8 cellular contexts compared by ENCODE assay signal in genomic region chr14:25833341-25834121, GRCh38.
DNase-seq lines count a peak whose midpoint lies in the region; ATAC-seq and TF ChIP-seq lines count a peak whose summit lies in the region.

No MANE protein-coding gene starts in this region.

- H3K27ac ChIP-seq in C4-2B (no peak overlapping the region), transverse colon (no peak overlapping the region)
- no peak overlapping the region for H3K27ac ChIP-seq in naive thymus-derived CD4-positive, alpha-beta T cell (ENCODE audit: low read depth, low read length)

- DNase-seq in LNCaP clone FGC (ENCODE audit: low read depth) (peak; percentile 49), SK-MEL-5 (ENCODE audit: low read depth, low spot score) (peak; percentile 75), hippocampal formation (lab: John Stamatoyannopoulos, UW) (peak; percentile 39 to 61), transverse colon (peak; percentile 11)
- no peak for DNase-seq in activated naive CD4-positive, alpha-beta T cell treated with anti-CD3 and anti-CD28 coated beads, Interleukin-2, amount 10 ng/mL, durations not matched to agents 7 days and 5 days
- no peak for DNase-seq in naive thymus-derived CD4-positive, alpha-beta T cell

- intact Hi-C loops in transverse colon (cut with DNase I; ENCODE audit: low total_unique reads): no loop called here
- intact Hi-C loops in naive thymus-derived CD4-positive, alpha-beta T cell (cut with micrococcal nuclease): no loop called here

- no peak overlapping the region for H3K4me3 ChIP-seq in LNCaP clone FGC (ENCODE audit: low read depth, low read length)
- no peak overlapping the region for H3K4me3 ChIP-seq in transverse colon
- no peak overlapping the region for H3K4me3 ChIP-seq in naive thymus-derived CD4-positive, alpha-beta T cell (ENCODE audit: low read length)

- ATAC-seq in naive thymus-derived CD4-positive, alpha-beta T cell: no peak
- no peak for ATAC-seq in HG02981 (IDR thresholded peaks at IDR 0.05; ENCODE audit: unreplicated experiment)

- TF ChIP-seq CTCF in C4-2B (conservative IDR thresholded peaks at IDR 0.05): peak; percentile 81
- TF ChIP-seq CTCF in LNCaP clone FGC (IDR thresholded peaks at IDR 0.05; ENCODE audit: control insufficient read depth, extremely low read depth, insufficient read depth): peak; percentile 80
- peak; percentile 19 to 46 (median 36) for TF ChIP-seq CTCF in transverse colon (IDR thresholded peaks at IDR 0.05)

- H3K36me3 Mint-ChIP-seq in activated naive CD4-positive, alpha-beta T cell treated with anti-CD3 and anti-CD28 coated beads, Interleukin-2, amount 10 ng/mL, durations not matched to agents 7 days and 5 days: no peaks in the 10 kb centered on the region
- H3K36me3 Mint-ChIP-seq in naive thymus-derived CD4-positive, alpha-beta T cell: no peaks in the 10 kb centered on the region

- in situ Hi-C loops in SK-MEL-5 (cut with HindIII; ENCODE audit: low pct_unique_long_range_greater_than_20kb, low sequenced_read_pairs) (no loop called here), transverse colon (cut with MboI; ENCODE audit: low pct_ligation_motif_present in 1 of 4, low pct_unique_long_range_greater_than_20kb in 1 of 4, low sequenced_read_pairs in 3 of 4) (no loop called here)

- no peaks in the 10 kb centered on the region for H3K27me3 Mint-ChIP-seq in activated naive CD4-positive, alpha-beta T cell treated with anti-CD3 and anti-CD28 coated beads, Interleukin-2, amount 10 ng/mL, durations not matched to agents 7 days and 5 days
- H3K27me3 Mint-ChIP-seq in naive thymus-derived CD4-positive, alpha-beta T cell: no peaks in the 10 kb centered on the region

- TF ChIP-seq POLR2A in transverse colon (IDR thresholded peaks at IDR 0.05): no peak

- no peaks in the 10 kb centered on the region for H3K36me3 ChIP-seq in transverse colon
- H3K36me3 ChIP-seq in naive thymus-derived CD4-positive, alpha-beta T cell (ENCODE audit: control insufficient read depth in 2 of 3, insufficient read depth in 3 of 3, low read length in 3 of 3): no peaks in the 10 kb centered on the region

- 59 to 62% methylated on average over 12 of the region's 12 CpGs for WGBS in transverse colon (ENCODE audit: low coverage in 1 of 2), 2 donors

- H3K4me1 Mint-ChIP-seq in activated naive CD4-positive, alpha-beta T cell treated with anti-CD3 and anti-CD28 coated beads, Interleukin-2, amount 10 ng/mL, durations not matched to agents 7 days and 5 days: no peaks in the 10 kb centered on the region
- no peaks in the 10 kb centered on the region for H3K4me1 Mint-ChIP-seq in naive thymus-derived CD4-positive, alpha-beta T cell

- POLR2A ChIA-PET in naive thymus-derived CD4-positive, alpha-beta T cell (lab: Charles Lee): no interaction called here

- H3K4me1 ChIP-seq in transverse colon: no peaks in the 10 kb centered on the region
- H3K4me1 ChIP-seq in naive thymus-derived CD4-positive, alpha-beta T cell (ENCODE audit: control insufficient read depth in 2 of 2, insufficient read depth in 2 of 2, low read length in 2 of 2): no peaks in the 10 kb centered on the region

- no peaks in the 10 kb centered on the region for H3K9me3 ChIP-seq in transverse colon
- H3K9me3 ChIP-seq in naive thymus-derived CD4-positive, alpha-beta T cell (ENCODE audit: control insufficient read depth in 2 of 3, low read length in 3 of 3): no peaks in the 10 kb centered on the region

- no peak overlapping the region for H3K27ac Mint-ChIP-seq in activated naive CD4-positive, alpha-beta T cell treated with anti-CD3 and anti-CD28 coated beads, Interleukin-2, amount 10 ng/mL, durations not matched to agents 7 days and 5 days
- H3K27ac Mint-ChIP-seq in naive thymus-derived CD4-positive, alpha-beta T cell: no peak overlapping the region

- H3K9me3 Mint-ChIP-seq in activated naive CD4-positive, alpha-beta T cell treated with anti-CD3 and anti-CD28 coated beads, Interleukin-2, amount 10 ng/mL, durations not matched to agents 7 days and 5 days: peaks cover 6% of the 10 kb centered on the region
- peaks cover 0 to 16% (median 3%) of the 10 kb centered on the region in 11 donors for H3K9me3 Mint-ChIP-seq in naive thymus-derived CD4-positive, alpha-beta T cell

- H3K4me3 Mint-ChIP-seq in activated naive CD4-positive, alpha-beta T cell treated with anti-CD3 and anti-CD28 coated beads, Interleukin-2, amount 10 ng/mL, durations not matched to agents 7 days and 5 days: no peak overlapping the region
- H3K4me3 Mint-ChIP-seq in naive thymus-derived CD4-positive, alpha-beta T cell: no peak overlapping the region

- no peaks in the 10 kb centered on the region for H3K27me3 ChIP-seq in transverse colon
- no peaks in the 10 kb centered on the region for H3K27me3 ChIP-seq in naive thymus-derived CD4-positive, alpha-beta T cell (ENCODE audit: control insufficient read depth in 2 of 2, insufficient read depth in 2 of 2, low read length in 2 of 2)

- CTCF ChIA-PET in activated naive CD4-positive, alpha-beta T cell treated with anti-CD3 and anti-CD28 coated beads, Interleukin-2, amount 10 ng/mL, durations not matched to agents 7 days and 5 days (lab: Charles Lee): no interaction called here
- CTCF ChIA-PET in naive thymus-derived CD4-positive, alpha-beta T cell (lab: Charles Lee): no interaction called here

- TF ChIP-seq EP300 in transverse colon (IDR thresholded peaks at IDR 0.05; ENCODE audit: low read depth): no peak

Comparison
In these comparisons a context has a peak if more than half of its experiments do, and no peak if none do; other contexts are left out.
1. DNase-seq: peak in LNCaP clone FGC (single experiment), SK-MEL-5 (single experiment), hippocampal formation (2 of 2) and transverse colon (single experiment); none in activated naive CD4-positive, alpha-beta T cell treated with anti-CD3 and anti-CD28 coated beads, Interleukin-2, amount 10 ng/mL, durations not matched to agents 7 days and 5 days (single experiment) and naive thymus-derived CD4-positive, alpha-beta T cell (0 of 9).
2. Peak in every context shown above with its lines, with median percentiles within 50 percentile points of each other: CTCF ChIP-seq.